Comparison of ENCODE assay signal across 1 cellular context in the genomic region with DNA sequence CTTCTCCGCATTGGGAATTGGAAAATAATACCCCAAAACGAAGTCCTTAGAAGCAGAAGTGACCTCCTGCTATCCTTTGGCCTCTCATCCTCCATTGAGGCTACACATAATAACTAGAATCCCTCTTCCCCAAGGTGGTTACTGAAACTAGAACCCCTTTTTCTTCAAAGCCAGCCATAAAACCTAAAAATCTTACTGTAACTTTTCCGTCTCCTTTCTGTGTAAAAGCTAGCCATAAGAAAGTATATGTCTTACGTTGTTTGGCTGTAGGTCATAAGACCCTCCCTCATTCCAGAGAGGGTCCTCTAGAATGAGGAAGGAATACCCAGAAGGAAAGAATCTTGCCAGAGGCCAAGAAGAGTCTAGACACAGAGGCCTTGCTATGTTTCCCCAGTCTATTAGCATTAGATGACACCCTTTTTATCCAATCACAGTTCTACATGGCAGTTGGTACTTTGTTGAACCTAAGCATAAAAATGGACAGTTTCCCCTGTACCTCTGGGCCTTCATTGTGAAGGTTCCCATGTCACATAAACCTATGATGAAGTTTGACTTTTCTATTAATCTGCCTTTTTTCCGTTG.
TF ChIP-seq lines count a peak whose summit lies in the region.

No MANE protein-coding gene starts in this region.

TF ChIP-seq in WTC11, 78 proteins besides CTCF, POLR2A, EP300 and RAD21:
- TF ChIP-seq EMX1 (CRISPR knock-in tag; IDR thresholded peaks at IDR 0.05) (no peak), FOXJ3 (CRISPR knock-in tag; IDR thresholded peaks at IDR 0.05; ENCODE audit: borderline replicate concordance) (no peak), HMGA2 (CRISPR knock-in tag; IDR thresholded peaks at IDR 0.05) (no peak), CREM (CRISPR knock-in tag; IDR thresholded peaks at IDR 0.05) (no peak), GRHL2 (CRISPR knock-in tag; IDR thresholded peaks at IDR 0.05; ENCODE audit: insufficient replicate concordance, severe bottlenecking) (no peak), RELA (CRISPR knock-in tag; IDR thresholded peaks at IDR 0.05; ENCODE audit: borderline replicate concordance) (no peak)
- TF ChIP-seq, protein P1, sequence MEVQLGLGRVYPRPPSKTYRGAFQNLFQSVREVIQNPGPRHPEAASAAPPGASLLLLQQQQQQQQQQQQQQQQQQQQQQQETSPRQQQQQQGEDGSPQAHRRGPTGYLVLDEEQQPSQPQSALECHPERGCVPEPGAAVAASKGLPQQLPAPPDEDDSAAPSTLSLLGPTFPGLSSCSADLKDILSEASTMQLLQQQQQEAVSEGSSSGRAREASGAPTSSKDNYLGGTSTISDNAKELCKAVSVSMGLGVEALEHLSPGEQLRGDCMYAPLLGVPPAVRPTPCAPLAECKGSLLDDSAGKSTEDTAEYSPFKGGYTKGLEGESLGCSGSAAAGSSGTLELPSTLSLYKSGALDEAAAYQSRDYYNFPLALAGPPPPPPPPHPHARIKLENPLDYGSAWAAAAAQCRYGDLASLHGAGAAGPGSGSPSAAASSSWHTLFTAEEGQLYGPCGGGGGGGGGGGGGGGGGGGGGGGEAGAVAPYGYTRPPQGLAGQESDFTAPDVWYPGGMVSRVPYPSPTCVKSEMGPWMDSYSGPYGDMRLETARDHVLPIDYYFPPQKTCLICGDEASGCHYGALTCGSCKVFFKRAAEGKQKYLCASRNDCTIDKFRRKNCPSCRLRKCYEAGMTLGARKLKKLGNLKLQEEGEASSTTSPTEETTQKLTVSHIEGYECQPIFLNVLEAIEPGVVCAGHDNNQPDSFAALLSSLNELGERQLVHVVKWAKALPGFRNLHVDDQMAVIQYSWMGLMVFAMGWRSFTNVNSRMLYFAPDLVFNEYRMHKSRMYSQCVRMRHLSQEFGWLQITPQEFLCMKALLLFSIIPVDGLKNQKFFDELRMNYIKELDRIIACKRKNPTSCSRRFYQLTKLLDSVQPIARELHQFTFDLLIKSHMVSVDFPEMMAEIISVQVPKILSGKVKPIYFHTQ (CRISPR knock-in tag; IDR thresholded peaks at IDR 0.05): no peak
- TF ChIP-seq, protein P2, sequence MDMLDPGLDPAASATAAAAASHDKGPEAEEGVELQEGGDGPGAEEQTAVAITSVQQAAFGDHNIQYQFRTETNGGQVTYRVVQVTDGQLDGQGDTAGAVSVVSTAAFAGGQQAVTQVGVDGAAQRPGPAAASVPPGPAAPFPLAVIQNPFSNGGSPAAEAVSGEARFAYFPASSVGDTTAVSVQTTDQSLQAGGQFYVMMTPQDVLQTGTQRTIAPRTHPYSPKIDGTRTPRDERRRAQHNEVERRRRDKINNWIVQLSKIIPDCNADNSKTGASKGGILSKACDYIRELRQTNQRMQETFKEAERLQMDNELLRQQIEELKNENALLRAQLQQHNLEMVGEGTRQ (CRISPR knock-in tag; IDR thresholded peaks at IDR 0.05): no peak
